Comparison of ENCODE assay signal across 10 cellular contexts in genomic region chr20:25685276-25686080, GRCh38. TPM values are rescaled to one million over a fixed set of nuclear protein-coding genes. Genes with fewer than 3 reads are reported as not detected.
A peak's percentile ranks its signal among the peaks of the same experiment; 100 is the strongest.
DNase-seq lines count a peak whose midpoint lies in the region; ATAC-seq, FAIRE-seq and TF ChIP-seq lines count a peak whose summit lies in the region.
"Had no signal": no experiment of that assay in that cellular context is flagged by ENCODE, and none has a peak within 500 bp of the region (broad histone marks: within the 10 kb centered on the region; RNA-seq: fewer than 3 reads in every experiment).

No MANE protein-coding gene starts in this region.

- H3K4me3 Mint-ChIP-seq in endodermal cell: no peak overlapping the region

- peaks cover 9% of the 10 kb centered on the region for H3K9me3 Mint-ChIP-seq in endodermal cell

- H3K4me1 Mint-ChIP-seq in endodermal cell: peaks cover 3% of the 10 kb centered on the region

- H3K36me3 ChIP-seq in endodermal cell (ENCODE audit: control insufficient read depth, insufficient read depth, low read length) (peaks cover 17% of the 10 kb centered on the region), thyroid gland (peaks cover 6 to 12% of the 10 kb centered on the region in 2 donors)

- no peaks in the 10 kb centered on the region for H3K27me3 ChIP-seq in endodermal cell (ENCODE audit: control insufficient read depth, insufficient read depth, low read length, poor library complexity, severe bottlenecking)
- no peaks in the 10 kb centered on the region for H3K27me3 ChIP-seq in thyroid gland

- H3K4me1 ChIP-seq in endodermal cell (ENCODE audit: control insufficient read depth, insufficient read depth, low read length) (peaks cover 3% of the 10 kb centered on the region), thyroid gland (peaks cover 5 to 13% of the 10 kb centered on the region in 2 donors)

- peak overlapping the region; percentile 67 for H3K27ac Mint-ChIP-seq in endodermal cell

- DNase-seq in GM18507 (ENCODE audit: extremely low spot score, insufficient read length, low read depth) (no peak), endodermal cell (peak; percentile 65), GM13976 (ENCODE audit: low spot score) (no peak), activated gamma-delta T cell treated with Interleukin-2 at 50 U/mL for 16 hours (no peak), Ammon's horn (ENCODE audit: low spot score) (no peak), thyroid gland (no peak)
- DNase-seq: NCI-H1092 had no signal

- FAIRE-seq in GM18507 (lab: Jason Lieb, UNC): peak; percentile 76
- FAIRE-seq: colon had no signal

- ATAC-seq in GM21529 (IDR thresholded peaks at IDR 0.05; ENCODE audit: unreplicated experiment) (peak; percentile 91), HG03432 (IDR thresholded peaks at IDR 0.05; ENCODE audit: unreplicated experiment) (peak; percentile 90)

- intact Hi-C loops in thyroid gland (cut with DNase I): no loop called here

- WGBS in endodermal cell (ENCODE audit: insufficient coverage in 1 of 2, insufficient read length in 1 of 2), 2 experiments: 90 to 98% methylated on average over 4 to 9 of the region's 9 CpGs
- 88% methylated on average over 9 of the region's 9 CpGs for WGBS in thyroid gland, 2 donors

- TF ChIP-seq CTCF in endodermal cell (conservative IDR thresholded peaks at IDR 0.05) (peak; percentile 48), GM13976 (IDR thresholded peaks at IDR 0.05; ENCODE audit: borderline replicate concordance, control extremely low read depth, extremely low read depth, insufficient read depth, missing control alignments) (no peak), thyroid gland (IDR thresholded peaks at IDR 0.05) (no peak)

- H3K9me3 ChIP-seq in endodermal cell (ENCODE audit: control insufficient read depth, low read length) (no peaks in the 10 kb centered on the region), thyroid gland (no peaks in the 10 kb centered on the region)

- no peak overlapping the region for H3K27ac ChIP-seq in endodermal cell (ENCODE audit: low read depth, low read length)
- no peak overlapping the region for H3K27ac ChIP-seq in thyroid gland

- H3K9ac ChIP-seq in endodermal cell (ENCODE audit: extremely low read depth, low read length, poor library complexity, severe bottlenecking): no peak overlapping the region

- H3K36me3 Mint-ChIP-seq in endodermal cell (ENCODE audit: low read depth): peaks cover 39% of the 10 kb centered on the region

- no peaks in the 10 kb centered on the region for H3K27me3 Mint-ChIP-seq in endodermal cell (ENCODE audit: insufficient read depth)

- in situ Hi-C loops in GM13976 (cut with MboI; ENCODE audit: low sequenced_read_pairs, unreplicated experiment): loop anchor here (25.0 kb wide), 1 partner anchor 177 kb away; no protein-coding TSS in a partner anchor

- no peak overlapping the region for H3K4me3 ChIP-seq in endodermal cell (ENCODE audit: low read length)
- H3K4me3 ChIP-seq in thyroid gland (replicated peaks in 1 of 3): no peak overlapping the region

- TF ChIP-seq POLR2A in thyroid gland (IDR thresholded peaks at IDR 0.05): no peak

RNA-seq across cellular contexts. Expression of gene ZNF337, which starts 11.2 kb away (rescaled TPM):
- 10 to 100 TPM; 14.2 to 14.5 TPM for total RNA-seq in endodermal cell
- polyA plus RNA-seq in endodermal cell (2013, experiment 1 of 2): 14.3 TPM
- 13.1 TPM for polyA plus RNA-seq in endodermal cell (2013, experiment 2 of 2)
- total RNA-seq in thyroid gland: 10 to 100 TPM; 17.3 to 21.2 (median 18.7) TPM
